ENCODE assay signal across 1 cellular context in the genomic region with DNA sequence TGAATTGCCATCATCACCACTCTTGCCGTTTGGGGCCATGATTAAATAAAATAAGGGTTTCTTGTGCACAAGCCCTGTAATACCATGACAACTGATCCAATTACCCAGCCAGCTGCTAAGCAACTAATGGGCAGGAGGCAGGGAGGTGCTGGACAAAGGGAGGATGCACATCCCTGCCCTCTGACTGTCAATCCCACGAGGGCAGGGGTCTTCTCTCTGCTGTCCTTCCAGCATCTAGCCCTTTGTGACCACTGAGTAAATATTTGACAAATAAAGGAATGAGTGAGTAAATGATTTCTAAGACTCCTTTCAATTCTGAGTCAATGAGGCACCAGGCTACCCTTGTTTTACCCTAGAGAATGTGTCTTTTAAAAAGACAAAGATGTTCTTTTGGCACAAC.
A peak's percentile ranks its signal among the peaks of the same experiment; 100 is the strongest.
TF ChIP-seq lines count a peak whose summit lies in the region.

No MANE protein-coding gene starts in this region.

TF ChIP-seq in HepG2, 621 proteins besides CTCF, POLR2A, EP300 and RAD21 (continued from another document):
- TF ChIP-seq, protein P1, sequence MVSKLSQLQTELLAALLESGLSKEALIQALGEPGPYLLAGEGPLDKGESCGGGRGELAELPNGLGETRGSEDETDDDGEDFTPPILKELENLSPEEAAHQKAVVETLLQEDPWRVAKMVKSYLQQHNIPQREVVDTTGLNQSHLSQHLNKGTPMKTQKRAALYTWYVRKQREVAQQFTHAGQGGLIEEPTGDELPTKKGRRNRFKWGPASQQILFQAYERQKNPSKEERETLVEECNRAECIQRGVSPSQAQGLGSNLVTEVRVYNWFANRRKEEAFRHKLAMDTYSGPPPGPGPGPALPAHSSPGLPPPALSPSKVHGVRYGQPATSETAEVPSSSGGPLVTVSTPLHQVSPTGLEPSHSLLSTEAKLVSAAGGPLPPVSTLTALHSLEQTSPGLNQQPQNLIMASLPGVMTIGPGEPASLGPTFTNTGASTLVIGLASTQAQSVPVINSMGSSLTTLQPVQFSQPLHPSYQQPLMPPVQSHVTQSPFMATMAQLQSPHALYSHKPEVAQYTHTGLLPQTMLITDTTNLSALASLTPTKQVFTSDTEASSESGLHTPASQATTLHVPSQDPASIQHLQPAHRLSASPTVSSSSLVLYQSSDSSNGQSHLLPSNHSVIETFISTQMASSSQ (IDR thresholded peaks at IDR 0.05; ENCODE audit: low read depth), result 0 out of 2 replicates have a peak, but pooled peaks have one; percentile 20
- TF ChIP-seq, protein P1 (CRISPR knock-in tag; IDR thresholded peaks at IDR 0.05; ENCODE audit: borderline replicate concordance), result no peak
- TF ChIP-seq SOX13 (IDR thresholded peaks at IDR 0.05) (no peak), SOX13 (CRISPR knock-in tag; conservative IDR thresholded peaks at IDR 0.05 in 1 of 2, IDR thresholded peaks at IDR 0.05 in 1 of 2) (0 out of 4 replicates have a peak, but pooled peaks of 1 of the 2 experiments have one; percentile 11), FOSL2 (CRISPR knock-in tag; IDR thresholded peaks at IDR 0.05) (0 out of 2 replicates have a peak, but pooled peaks have one; percentile 20)
